In genomic region chr7:84821671-84822534, GRCh38 we compare ENCODE assay signal across 21 cellular contexts.
"Had no signal": no experiment of that assay in that cellular context is flagged by ENCODE, and none has a peak within 500 bp of the region (broad histone marks: within the 10 kb centered on the region; RNA-seq: fewer than 3 reads in every experiment).

No MANE protein-coding gene starts in this region.

- H3K4me3 ChIP-seq: coronary artery, esophagus squamous epithelium, lower lobe of right lung, pancreas, right lobe of liver, thoracic aorta, tibial nerve, upper lobe of right lung, uterus had no signal

- DNase-seq: dermis blood vessel endothelial cell; effector memory CD8-positive, alpha-beta T cell; erythroblast; esophagus squamous epithelium; left ventricle myocardium superior; lower lobe of right lung; naive thymus-derived CD8-positive, alpha-beta T cell; nephron progenitor cell; occipital lobe; pancreas; right lobe of liver; small intestine; stimulated activated CD4-positive, alpha-beta T cell treated with anti-CD3 and anti-CD28 coated beads, Interleukin-15, amount 100 ng/mL, for 24 hours; stimulated activated CD4-positive, alpha-beta T cell treated with anti-CD3 and anti-CD28 coated beads, Interleukin-2, amount 100 ng/mL, for 48 hours; stimulated activated naive B cell treated with anti-CD40 and anti-IgM and Interleukin-4, amounts not matched to agents 10 μg/mL and 1 μg/mL and 100 μg/mL, for 72 hours; upper lobe of right lung; uterus had no signal

- H3K9me3 Mint-ChIP-seq: nephron progenitor cell; stimulated activated naive CD8-positive, alpha-beta T cell treated with anti-CD3 and anti-CD28 coated beads, Interleukin-15, Interleukin-2, amounts not matched to agents 100 ng/mL and 50 ng/mL, for 24 hours had no signal

- H3K4me1 Mint-ChIP-seq: naive thymus-derived CD8-positive, alpha-beta T cell; nephron progenitor cell; stimulated activated naive B cell treated with anti-CD40 and anti-IgM and Interleukin-4, amounts not matched to agents 10 μg/mL and 1 μg/mL and 100 μg/mL, for 72 hours had no signal

- H3K9me3 ChIP-seq: esophagus squamous epithelium, lower lobe of right lung, pancreas, right lobe of liver, thoracic aorta, tibial nerve, upper lobe of right lung, uterus had no signal

- H3K27ac Mint-ChIP-seq: effector memory CD8-positive, alpha-beta T cell; naive thymus-derived CD8-positive, alpha-beta T cell; nephron progenitor cell; stimulated activated naive B cell treated with anti-CD40 and anti-IgM and Interleukin-4, amounts not matched to agents 10 μg/mL and 1 μg/mL and 100 μg/mL, for 72 hours; stimulated activated naive CD8-positive, alpha-beta T cell treated with anti-CD3 and anti-CD28 coated beads, Interleukin-15, Interleukin-2, amounts not matched to agents 100 ng/mL and 50 ng/mL, for 24 hours had no signal

- ATAC-seq: effector memory CD8-positive, alpha-beta T cell; left ventricle myocardium superior; lower lobe of right lung; pancreas; right lobe of liver; stimulated activated naive B cell treated with anti-CD40 and anti-IgM and Interleukin-4, amounts not matched to agents 10 μg/mL and 1 μg/mL and 100 μg/mL, for 72 hours; upper lobe of right lung had no signal

- H3K4me3 Mint-ChIP-seq: effector memory CD8-positive, alpha-beta T cell; naive thymus-derived CD8-positive, alpha-beta T cell; nephron progenitor cell; stimulated activated naive B cell treated with anti-CD40 and anti-IgM and Interleukin-4, amounts not matched to agents 10 μg/mL and 1 μg/mL and 100 μg/mL, for 72 hours; stimulated activated naive CD8-positive, alpha-beta T cell treated with anti-CD3 and anti-CD28 coated beads, Interleukin-15, Interleukin-2, amounts not matched to agents 100 ng/mL and 50 ng/mL, for 24 hours had no signal

- H3K4me1 ChIP-seq: lower lobe of right lung, pancreas, right lobe of liver, tibial nerve, upper lobe of right lung, uterus had no signal

- H3K27me3 ChIP-seq: esophagus squamous epithelium, pancreas, right lobe of liver, tibial nerve, upper lobe of right lung, uterus had no signal

- H3K36me3 ChIP-seq: esophagus squamous epithelium, lower lobe of right lung, pancreas, right lobe of liver, thoracic aorta, tibial nerve, upper lobe of right lung, uterus had no signal

- H3K27ac ChIP-seq: coronary artery, esophagus squamous epithelium, lower lobe of right lung, pancreas, right lobe of liver, thoracic aorta, tibial nerve, upper lobe of right lung, uterus had no signal

- H3K27me3 Mint-ChIP-seq: effector memory CD8-positive, alpha-beta T cell; stimulated activated naive B cell treated with anti-CD40 and anti-IgM and Interleukin-4, amounts not matched to agents 10 μg/mL and 1 μg/mL and 100 μg/mL, for 72 hours; stimulated activated naive CD8-positive, alpha-beta T cell treated with anti-CD3 and anti-CD28 coated beads, Interleukin-15, Interleukin-2, amounts not matched to agents 100 ng/mL and 50 ng/mL, for 24 hours had no signal

- H3K36me3 Mint-ChIP-seq: naive thymus-derived CD8-positive, alpha-beta T cell; stimulated activated naive B cell treated with anti-CD40 and anti-IgM and Interleukin-4, amounts not matched to agents 10 μg/mL and 1 μg/mL and 100 μg/mL, for 72 hours had no signal
